8 cellular contexts compared by ENCODE assay signal in the genomic region with DNA sequence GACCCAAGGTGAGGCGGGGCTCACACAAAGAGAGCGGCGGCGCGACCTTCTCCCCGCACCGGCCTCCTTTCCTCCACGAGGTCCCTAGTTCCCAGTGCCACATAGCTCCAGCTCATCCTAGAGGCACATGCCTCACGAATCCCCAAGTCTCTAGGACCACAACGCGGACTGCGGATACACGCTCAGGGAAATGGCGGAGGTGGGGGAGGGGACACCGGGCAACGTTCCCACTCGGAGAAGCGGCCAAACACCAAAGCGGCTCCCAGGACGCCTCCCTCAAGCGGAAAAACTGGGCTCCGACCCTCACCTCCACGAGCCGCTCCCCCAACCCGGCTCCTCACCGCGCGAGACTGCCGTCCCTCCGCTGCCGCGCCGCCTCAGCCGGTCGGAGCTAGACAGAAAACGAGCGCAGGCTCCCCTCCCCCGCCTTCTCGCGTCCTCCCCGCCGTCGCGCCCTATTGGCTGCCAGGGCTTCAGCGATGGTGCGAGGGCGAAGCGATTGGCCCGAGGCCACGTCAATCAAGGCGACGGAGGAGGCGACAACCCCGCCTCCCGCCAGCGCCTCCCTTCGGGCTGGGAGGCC. TPM values are rescaled to one million over a fixed set of nuclear protein-coding genes. Genes with fewer than 3 reads are reported as not detected.
DNase-seq lines count a peak whose midpoint lies in the region; ATAC-seq, FAIRE-seq and TF ChIP-seq lines count a peak whose summit lies in the region.

HNRNPK (minus strand) TSS at position 404 of the 583 bp plus-strand sequence. CDS start 1,963 bp downstream, outside the sequence.

- H4K20me1 ChIP-seq in OCI-LY1 (ENCODE audit: insufficient read depth, low read length) (peaks cover 10% of the 10 kb centered on the region; the same call in 1 of the 2 replicates), endothelial cell of umbilical vein (replicated peaks; ENCODE audit: control insufficient read depth, extremely low read depth, insufficient read depth, low read length) (peaks cover 8% of the 10 kb centered on the region)

- intact Hi-C loops in endothelial cell of umbilical vein (cut with micrococcal nuclease), result loop anchor here (1.0 to 5.0 kb wide), 6 partner anchors 42 to 281 kb away; partner anchors contain the start of genes KIF27 and UBQLN1

- TF ChIP-seq CTCF in OCI-LY1 (IDR thresholded peaks at IDR 0.05; ENCODE audit: low read length) (no peak), endothelial cell of umbilical vein (IDR thresholded peaks at IDR 0.05; ENCODE audit: extremely low read depth in 1 of 2, insufficient read depth in 1 of 2, low read depth in 1 of 2, low read length in 2 of 2) (peak in 1 of 2 donors; percentile 19)

- DNase-seq in DMS 273 (lab: John Stamatoyannopoulos, UW; ENCODE audit: unreplicated experiment) (peak; percentile 99), HuH-7 (ENCODE audit: low spot score) (peak; percentile 99), activated T-cell treated with anti-CD3 and anti-CD28 coated beads for 1 hour (ENCODE audit: low read depth) (peak; percentile 100), endothelial cell of umbilical vein (ENCODE audit: low read depth, low spot score) (peak; percentile 97), midbrain (lab: John Stamatoyannopoulos, UW) (peak; percentile 98)
- peak; percentile 96 to 97 for DNase-seq in stimulated activated CD8-positive, alpha-beta memory T cell treated with anti-CD3 and anti-CD28 coated beads, Interleukin-15, amount 100 ng/mL, for 48 hours (ENCODE audit: low read depth in 2 of 2)

- H3K27me3 ChIP-seq in OCI-LY1 (ENCODE audit: insufficient read depth, low read length), result no peaks in the 10 kb centered on the region
- no peaks in the 10 kb centered on the region for H3K27me3 ChIP-seq in endothelial cell of umbilical vein (ENCODE audit: control insufficient read depth in 2 of 2, insufficient read depth in 2 of 2, low read length in 2 of 2)

- BruUV-seq in endothelial cell of umbilical vein (replicated peaks; lab: Mats Ljungman, UMichigan), result TSS peak; percentile 20

- H3K4me2 ChIP-seq in OCI-LY1 (ENCODE audit: low read length) (peak within 1 kb of the TSS; percentile 90), endothelial cell of umbilical vein (ENCODE audit: insufficient read depth, low read length) (peak within 1 kb of the TSS; percentile 97)

- dilution Hi-C loops in endothelial cell of umbilical vein (cut with MboI; ENCODE audit: extremely low pct_ligation_motif_present, low sequenced_read_pairs), result no loop called here

- H3K27ac ChIP-seq in OCI-LY1 (ENCODE audit: low read depth, low read length, poor library complexity, severe bottlenecking) (peak within 1 kb of the TSS; percentile 83), endothelial cell of umbilical vein (ENCODE audit: insufficient read depth, low read depth, low read length) (peak within 1 kb of the TSS; percentile 95)

- H3F3A ChIP-seq in OCI-LY1 (ENCODE audit: insufficient read depth, low read length), result no peaks in the 10 kb centered on the region

- H3K4me3 ChIP-seq in OCI-LY1 (ENCODE audit: low read depth, low read length, poor library complexity, severe bottlenecking) (peak within 1 kb of the TSS; percentile 73), endothelial cell of umbilical vein (replicated peaks in 1 of 3; ENCODE audit: insufficient read depth in 1 of 3, low read depth in 1 of 3, low read length in 3 of 3) (peak within 1 kb of the TSS; percentile 67 to 96 (median 90))

- peaks cover 91% of the 10 kb centered on the region for H3K79me2 ChIP-seq in OCI-LY1 (ENCODE audit: insufficient read depth, low read length)
- peaks cover 91% of the 10 kb centered on the region for H3K79me2 ChIP-seq in endothelial cell of umbilical vein (ENCODE audit: control insufficient read depth, insufficient read depth, low read length)

- H3K9me2 ChIP-seq in OCI-LY1 (ENCODE audit: low read depth, low read length), result no peaks in the 10 kb centered on the region

- ATAC-seq in GM21526 (IDR thresholded peaks at IDR 0.05; ENCODE audit: low FRiP score, unreplicated experiment), result peak; percentile 83

- peaks cover 42% of the 10 kb centered on the region for H3K4me1 ChIP-seq in OCI-LY1 (ENCODE audit: insufficient read depth, low read length, severe bottlenecking)
- H3K4me1 ChIP-seq in endothelial cell of umbilical vein (ENCODE audit: control insufficient read depth, extremely low read depth, insufficient read depth, low read length), result peaks cover 13% of the 10 kb centered on the region

- no peak for FAIRE-seq in endothelial cell of umbilical vein (lab: Jason Lieb, UNC)

- CTCF ChIA-PET in endothelial cell of umbilical vein (lab: Charles Lee), result interaction anchor here (1.1 to 3.4 kb wide), 4 partner anchors 9 to 281 kb away, joined by 3 to 19 read pairs (median 9); no protein-coding TSS in a partner anchor

- H2AFZ ChIP-seq in OCI-LY1 (ENCODE audit: low read length) (no peak within 1 kb of the TSS), endothelial cell of umbilical vein (ENCODE audit: low read depth, low read length) (peak within 1 kb of the TSS; percentile 95)

- H3K9ac ChIP-seq in OCI-LY1 (ENCODE audit: low read length), result peak within 1 kb of the TSS; percentile 88
- H3K9ac ChIP-seq in endothelial cell of umbilical vein (replicated peaks; ENCODE audit: extremely low read depth, insufficient read depth, low read length), result peak within 1 kb of the TSS; percentile 98

- TF ChIP-seq POLR2A in endothelial cell of umbilical vein (IDR thresholded peaks at IDR 0.05; ENCODE audit: low read depth, low read length), result no peak

- POLR2A ChIA-PET in endothelial cell of umbilical vein (lab: Charles Lee), result interaction anchor here (0.6 to 1.6 kb wide), 7 partner anchors 19 to 281 kb away, joined by 3 to 20 read pairs (median 3); no protein-coding TSS in a partner anchor

- H3K9me1 ChIP-seq in endothelial cell of umbilical vein (replicated peaks; ENCODE audit: control insufficient read depth, extremely low read depth, insufficient read depth, low read length), result no peaks in the 10 kb centered on the region

- no peaks in the 10 kb centered on the region for H3K9me3 ChIP-seq in OCI-LY1 (ENCODE audit: low read length)
- H3K9me3 ChIP-seq in endothelial cell of umbilical vein (replicated peaks; ENCODE audit: control insufficient read depth, insufficient read depth, low read length), result no peaks in the 10 kb centered on the region

- H3K36me3 ChIP-seq in OCI-LY1 (ENCODE audit: insufficient read depth, low read length) (peaks cover 50% of the 10 kb centered on the region), endothelial cell of umbilical vein (ENCODE audit: control insufficient read depth in 2 of 2, extremely low read depth in 1 of 2, insufficient read depth in 2 of 2, low read length in 2 of 2) (peaks cover 4 to 13% of the 10 kb centered on the region in 2 experiments)

TF ChIP-seq in endothelial cell of umbilical vein, 7 proteins besides CTCF, POLR2A, EP300 and RAD21:
- TF ChIP-seq POLR2AphosphoS5 (IDR thresholded peaks at IDR 0.05; ENCODE audit: insufficient read depth, low read depth, low read length), result peak; percentile 1
- TF ChIP-seq MYC (IDR thresholded peaks at IDR 0.05; ENCODE audit: low read depth, low read length), result no peak
- TF ChIP-seq MAX (IDR thresholded peaks at IDR 0.05; ENCODE audit: insufficient read depth, insufficient read length), result no peak

RNA-seq across cellular contexts. Expression of gene HNRNPK, which starts in this region (rescaled TPM):
- 653 and 663 TPM in 2 replicates for total RNA-seq in endothelial cell of umbilical vein
- 341 and 399 TPM in 2 replicates for polyA plus RNA-seq in endothelial cell of umbilical vein
- 427 and 435 TPM in 2 replicates for polyA plus RNA-seq in endothelial cell of umbilical vein (2011; cell fraction: cytosol; rRNA removed)
- polyA plus RNA-seq in endothelial cell of umbilical vein (2011; cell fraction: nucleus; rRNA removed), result 628 and 652 TPM in 2 replicates
- 498 and 617 TPM in 2 replicates for polyA plus RNA-seq in endothelial cell of umbilical vein (2012)
- 661 and 665 TPM in 2 replicates for polyA minus RNA-seq in endothelial cell of umbilical vein
- 328 TPM for polyA minus RNA-seq in endothelial cell of umbilical vein (2011; cell fraction: cytosol; rRNA and poly(A)+ RNA removed)
- 608 and 684 TPM in 2 replicates for polyA minus RNA-seq in endothelial cell of umbilical vein (2011; cell fraction: nucleus; rRNA and poly(A)+ RNA removed)

Comparison
In these comparisons a context has a peak if more than half of its experiments do, and no peak if none do; other contexts are left out.
1. Peak in every context shown above with its lines: DNase-seq, ATAC-seq, H3K4me3 ChIP-seq and H3K27ac ChIP-seq.